Comparison of ENCODE assay signal across 11 cellular contexts in genomic region chr9:93813687-93814560, GRCh38.
DNase-seq lines count a peak whose midpoint lies in the region; ATAC-seq lines count a peak whose summit lies in the region.
"Had no signal": no experiment of that assay in that cellular context is flagged by ENCODE, and none has a peak within 500 bp of the region (broad histone marks: within the 10 kb centered on the region; RNA-seq: fewer than 3 reads in every experiment).

No MANE protein-coding gene starts in this region.

- intact Hi-C loops in left colon (cut with DNase I, micrococcal nuclease) = no loop called here

- ATAC-seq in left colon = peak; percentile 83
- ATAC-seq in HG03039 (IDR thresholded peaks at IDR 0.05; ENCODE audit: unreplicated experiment) = no peak

- peak; percentile 87 for DNase-seq in DMS153 treated with DMSO at 0.1 percent for 48 hours (lab: John Stamatoyannopoulos, UW; ENCODE audit: unreplicated experiment)
- DNase-seq in NCI-H1417 (lab: John Stamatoyannopoulos, UW) = peak; percentile 85 to 100 (median 98)
- DNase-seq in NCI-H524 treated with DMSO at 0.1 percent for 48 hours (lab: John Stamatoyannopoulos, UW) = peak; percentile 95
- DNase-seq in left colon = peak in 1 of 2 donors; percentile 32
- no peak for DNase-seq in globus pallidus (ENCODE audit: low spot score)
- no peak for DNase-seq in NCI-H1694 (lab: John Stamatoyannopoulos, UW)
- no peak for DNase-seq in activated T-cell treated with anti-CD3 and anti-CD28 coated beads, Interleukin-2, amount 50 U/mL, for 48 hours
- DNase-seq: BE2C, GF-D8, Right ventricle myocardium superior had no signal

Comparison
In these comparisons a context has a peak if more than half of its experiments do, and no peak if none do; other contexts are left out.
1. DNase-seq: peak in DMS153 treated with DMSO at 0.1 percent for 48 hours (single experiment), NCI-H1417 (3 of 3) and NCI-H524 treated with DMSO at 0.1 percent for 48 hours (single experiment); none in globus pallidus (single experiment), NCI-H1694 (single experiment) and activated T-cell treated with anti-CD3 and anti-CD28 coated beads, Interleukin-2, amount 50 U/mL, for 48 hours (0 of 2).